ENCODE assay signal across 26 cellular contexts in genomic region chr12:65839027-65839426, GRCh38. TPM values are rescaled to one million over a fixed set of nuclear protein-coding genes. Genes with fewer than 3 reads are reported as not detected.
"Had no signal": no experiment of that assay in that cellular context is flagged by ENCODE, and none has a peak within 500 bp of the region (broad histone marks: within the 10 kb centered on the region; RNA-seq: fewer than 3 reads in every experiment).

No MANE protein-coding gene starts in this region.

- H3K9me3 ChIP-seq: breast epithelium had no signal

- H3K4me3 Mint-ChIP-seq: activated CD4-positive, alpha-beta T cell treated with anti-CD3 and anti-CD28 coated beads for 36 hours; activated CD8-positive, alpha-beta T cell treated with anti-CD3 and anti-CD28 coated beads for 36 hours; activated T-cell treated with anti-CD3 and anti-CD28 coated beads, Interleukin-2, amount 50 U/mL, for 72 hours had no signal

- H3K4me1 Mint-ChIP-seq: activated CD4-positive, alpha-beta T cell treated with anti-CD3 and anti-CD28 coated beads for 36 hours had no signal

- H3K27ac Mint-ChIP-seq: activated CD4-positive, alpha-beta T cell treated with anti-CD3 and anti-CD28 coated beads for 36 hours; activated CD8-positive, alpha-beta T cell treated with anti-CD3 and anti-CD28 coated beads for 36 hours; activated T-cell treated with anti-CD3 and anti-CD28 coated beads, Interleukin-2, amount 50 U/mL, for 72 hours; activated T-helper 2 cell treated with anti-CD3 and anti-CD28 coated beads, Interferon-gamma antibody, Interleukin-2, Interleukin-4, amounts not matched to agents 10 μg/mL and 5 μg/mL and 100 μg/mL, durations not matched to agents 14 hours and 24 hours and 36 hours had no signal

- H3K4me1 ChIP-seq: breast epithelium had no signal

- H3K9me3 Mint-ChIP-seq: activated CD8-positive, alpha-beta T cell treated with anti-CD3 and anti-CD28 coated beads for 36 hours; activated T-cell treated with anti-CD3 and anti-CD28 coated beads, Interleukin-2, amount 50 U/mL, for 72 hours; activated T-helper 2 cell treated with anti-CD3 and anti-CD28 coated beads, Interferon-gamma antibody, Interleukin-2, Interleukin-4, amounts not matched to agents 10 μg/mL and 5 μg/mL and 100 μg/mL, durations not matched to agents 14 hours and 24 hours and 36 hours had no signal

- ATAC-seq: activated CD4-positive, alpha-beta T cell treated with anti-CD3 and anti-CD28 coated beads for 36 hours; activated CD8-positive, alpha-beta T cell treated with anti-CD3 and anti-CD28 coated beads for 36 hours; activated T-cell treated with anti-CD3 and anti-CD28 coated beads, Interleukin-2, amount 50 U/mL, for 72 hours had no signal

- H3K4me3 ChIP-seq: breast epithelium had no signal

- DNase-seq: activated CD4-positive, alpha-beta T cell treated with anti-CD3 and anti-CD28 coated beads for 36 hours; activated CD4-positive, alpha-beta T cell treated with anti-CD3 and anti-CD28 coated beads, Interleukin-2, amount 50 U/mL, for 1 hour; activated CD8-positive, alpha-beta memory T cell treated with anti-CD3 and anti-CD28 coated beads, Interleukin-2, amount 50 U/mL, for 4 hours; activated CD8-positive, alpha-beta T cell treated with anti-CD3 and anti-CD28 coated beads for 36 hours; activated naive CD4-positive, alpha-beta T cell treated with anti-CD3 and anti-CD28 coated beads, Interleukin-2, amount 50 U/mL, for 16 hours; activated T-cell treated with anti-CD3 and anti-CD28 coated beads, Interleukin-2, amount 50 U/mL, for 72 hours; aorta; caudate nucleus; NCI-H1092; NCI-H1417 treated with DMSO at 0.1 percent for 48 hours; NCI-H1694; NCI-H2029; NCI-H2107; NCI-H2171 treated with DMSO at 0.1 percent for 48 hours; NCI-H226; NCI-H510A; NCI-H526 treated with DMSO at 0.1 percent for 48 hours; NK-92 treated with Interleukin-12 subunit alpha and Interleukin-12 subunit beta, amount 100 ng/mL, for 24 hours; OCI-M1; SIG-M5; T-helper 1 cell had no signal

- H3K27me3 ChIP-seq: breast epithelium had no signal

- H3K27ac ChIP-seq: breast epithelium, VCaP had no signal

- H3K36me3 ChIP-seq: breast epithelium had no signal

- FAIRE-seq: RCC 7860 had no signal

RNA-seq across cellular contexts. Expression of gene HMGA2, which starts 14.7 kb away (rescaled TPM):
- total RNA-seq: activated CD4-positive, alpha-beta T cell treated with anti-CD3 and anti-CD28 coated beads for 36 hours; activated CD8-positive, alpha-beta T cell treated with anti-CD3 and anti-CD28 coated beads for 36 hours; activated T-cell treated with anti-CD3 and anti-CD28 coated beads, Interleukin-2, amount 50 U/mL, for 72 hours; activated T-helper 2 cell treated with anti-CD3 and anti-CD28 coated beads, Interferon-gamma antibody, Interleukin-2, Interleukin-4, amounts not matched to agents 10 μg/mL and 5 μg/mL and 100 μg/mL, durations not matched to agents 14 hours and 24 hours and 36 hours; T-helper 2 cell treated with Interferon-gamma antibody and Interleukin-4, amounts not matched to agents 100 ng/mL and 5 ng/mL, for 36 hours had no signal
